1 cellular context compared by ENCODE assay signal in genomic region chr17:13024526-13025263, GRCh38.
TF ChIP-seq lines count a peak whose summit lies in the region.

No MANE protein-coding gene starts in this region.

TF ChIP-seq in GM23338, 12 proteins besides CTCF, POLR2A, EP300 and RAD21 (continued from another document):
- no peak for TF ChIP-seq ZNF462 (CRISPR knock-in tag; IDR thresholded peaks at IDR 0.05)
- no peak for TF ChIP-seq STAT1 (IDR thresholded peaks at IDR 0.05; ENCODE audit: unreplicated experiment)
- no peak for TF ChIP-seq REST (IDR thresholded peaks at IDR 0.05; ENCODE audit: unreplicated experiment)
- TF ChIP-seq EZH2 (IDR thresholded peaks at IDR 0.05; ENCODE audit: low read depth, unreplicated experiment): no peak
- TF ChIP-seq EZH2phosphoT487 (IDR thresholded peaks at IDR 0.05; ENCODE audit: unreplicated experiment): no peak
- no peak for TF ChIP-seq ETS1 (IDR thresholded peaks at IDR 0.05)
- no peak for TF ChIP-seq NANOG (IDR thresholded peaks at IDR 0.05; ENCODE audit: borderline replicate concordance)
- TF ChIP-seq CREB1 (CRISPR knock-in tag; IDR thresholded peaks at IDR 0.05; ENCODE audit: low read depth): no peak
